9 cellular contexts compared by ENCODE assay signal in the genomic region with DNA sequence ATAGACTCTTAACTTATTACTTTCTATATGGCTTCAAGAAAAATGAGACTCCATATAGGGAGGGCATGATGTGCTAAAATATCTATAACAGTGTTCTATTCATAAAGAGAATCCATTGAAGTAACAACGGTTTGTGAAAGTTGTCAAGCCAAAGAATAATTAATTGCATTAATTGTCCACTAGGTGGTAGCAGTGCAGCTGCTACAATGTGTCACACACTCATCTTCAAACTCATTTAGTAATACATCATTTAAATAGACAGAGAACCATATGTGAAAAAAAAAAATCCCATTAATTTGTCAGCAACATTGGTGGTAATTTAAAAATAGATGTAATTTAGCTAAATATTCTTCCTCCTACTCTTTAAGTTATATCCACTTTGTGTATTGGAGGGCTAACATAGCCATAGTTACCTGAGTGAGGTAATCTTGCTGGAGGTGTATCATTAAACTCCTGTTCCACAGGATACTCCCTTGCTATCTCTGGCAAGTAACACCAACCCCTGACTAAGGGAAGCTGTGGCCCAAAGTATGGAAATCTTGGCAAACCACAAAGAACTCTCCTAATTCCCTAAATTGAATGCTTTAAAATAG. TPM values are rescaled to one million over a fixed set of nuclear protein-coding genes. Genes with fewer than 3 reads are reported as not detected.
DNase-seq lines count a peak whose midpoint lies in the region; ATAC-seq and TF ChIP-seq lines count a peak whose summit lies in the region.
"Had no signal": no experiment of that assay in that cellular context is flagged by ENCODE, and none has a peak within 500 bp of the region (broad histone marks: within the 10 kb centered on the region; RNA-seq: fewer than 3 reads in every experiment).

No MANE protein-coding gene starts in this region.

- H3K27me3 ChIP-seq in WERI-Rb-1 (ENCODE audit: insufficient read depth, low read depth, severe bottlenecking) (no peaks in the 10 kb centered on the region), stomach (peaks cover 0 to 7% (median 0%) of the 10 kb centered on the region in 3 donors)

- no peak for TF ChIP-seq POLR2A in stomach (IDR thresholded peaks at IDR 0.05)

- peak; percentile 81 for ATAC-seq in HG02642 (IDR thresholded peaks at IDR 0.05; ENCODE audit: poor library complexity, unreplicated experiment)
- peak; percentile 30 for ATAC-seq in left ventricle myocardium superior
- ATAC-seq in HG03095 (IDR thresholded peaks at IDR 0.05; ENCODE audit: unreplicated experiment), result no peak

- H3K4me3 ChIP-seq in AG10803 (ENCODE audit: low read length) (no peak overlapping the region), WERI-Rb-1 (ENCODE audit: low read depth, low read length) (no peak overlapping the region), stomach (no peak overlapping the region)

- DNase-seq in AG10803 (ENCODE audit: low read depth) (peak; percentile 60), GM13976 (ENCODE audit: low spot score) (peak; percentile 50), NCI-H1092 (lab: John Stamatoyannopoulos, UW) (peak; percentile 14), WERI-Rb-1 (no peak), left ventricle myocardium superior (no peak), stomach (no peak)

- no peaks in the 10 kb centered on the region for H3K9me3 ChIP-seq in WERI-Rb-1 (ENCODE audit: severe bottlenecking)
- H3K9me3 ChIP-seq in stomach, result no peaks in the 10 kb centered on the region

- 0 to 8% (median 3%) methylated on average over 1 of the region's 1 CpG for WGBS in stomach, 5 donors

- H3K27ac ChIP-seq in WERI-Rb-1, result no peak overlapping the region
- H3K27ac ChIP-seq in stomach, result no peak overlapping the region

- H3K4me1 ChIP-seq in stomach, result peaks cover 0 to 9% (median 2%) of the 10 kb centered on the region in 4 donors

- no peaks in the 10 kb centered on the region for H3K36me3 ChIP-seq in WERI-Rb-1
- no peaks in the 10 kb centered on the region for H3K36me3 ChIP-seq in stomach

- TF ChIP-seq CTCF in AG10803 (conservative IDR thresholded peaks at IDR 0.05; ENCODE audit: low read length), result peak; percentile 71
- peak; percentile 57 for TF ChIP-seq CTCF in GM13976 (IDR thresholded peaks at IDR 0.05; ENCODE audit: borderline replicate concordance, control extremely low read depth, extremely low read depth, insufficient read depth, missing control alignments)
- TF ChIP-seq CTCF in WERI-Rb-1 (IDR thresholded peaks at IDR 0.05; ENCODE audit: low read depth, low read length), result peak; percentile 51
- TF ChIP-seq CTCF in stomach (IDR thresholded peaks at IDR 0.05), result peak in 4 of 7 experiments; percentile 71 to 79 (median 74)

- in situ Hi-C loops in GM13976 (cut with MboI; ENCODE audit: low sequenced_read_pairs, unreplicated experiment), result loop anchor here (10.0 to 25.0 kb wide), 2 partner anchors 83 to 401 kb away; no protein-coding TSS in a partner anchor

- intact Hi-C loops in left ventricle myocardium superior (cut with micrococcal nuclease) (loop anchor here (5.0 kb wide), 1 partner anchor 86 kb away; no protein-coding TSS in a partner anchor), stomach (cut with DNase I; ENCODE audit: low total_unique reads) (loop anchor here (5.0 kb wide), 1 partner anchor 86 kb away; no protein-coding TSS in a partner anchor)

- TF ChIP-seq EP300 in stomach (IDR thresholded peaks at IDR 0.05), result no peak

RNA-seq across cellular contexts. Expression of gene CPA3, which starts 3.7 kb away (rescaled TPM):
- total RNA-seq in left ventricle myocardium superior, result 2.0 TPM
- 10 to 100 TPM in 2 of 5 donors, not detected in 3; 19.8 to 29.6 TPM for total RNA-seq in stomach
- polyA plus RNA-seq in stomach, result 10 to 100 TPM in 1 of 3 donors, 1 to 10 TPM in 2; 1.1 to 24.9 (median 8.8) TPM
- polyA plus RNA-seq: IgD-negative memory B cell had no signal

RNA-seq across cellular contexts. Expression of gene CPB1, which starts 33.8 kb away (rescaled TPM):
- total RNA-seq in left ventricle myocardium superior, result not detected
- under 1 TPM in 1 of 5 donors, not detected in 4; 0.92 TPM for total RNA-seq in stomach
- 10 to 100 TPM in 1 of 3 donors, 1 to 10 TPM in 1, under 1 TPM in 1; 0.70 to 29.2 (median 6.9) TPM for polyA plus RNA-seq in stomach
- polyA plus RNA-seq: IgD-negative memory B cell had no signal

Comparison
In these comparisons a context has a peak if more than half of its experiments do, and no peak if none do; other contexts are left out.
1. DNase-seq: peak in AG10803 (single experiment), GM13976 (single experiment) and NCI-H1092 (single experiment); none in WERI-Rb-1 (single experiment), left ventricle myocardium superior (single experiment) and stomach (single experiment).
2. Peak in every context shown above with its lines, with median percentiles within 50 percentile points of each other: CTCF ChIP-seq.